Comparison of ENCODE assay signal across 10 cellular contexts in genomic region chr1:12761781-12762180, GRCh38. TPM values are rescaled to one million over a fixed set of nuclear protein-coding genes. Genes with fewer than 3 reads are reported as not detected.
"Had no signal": no experiment of that assay in that cellular context is flagged by ENCODE, and none has a peak within 500 bp of the region (broad histone marks: within the 10 kb centered on the region; RNA-seq: fewer than 3 reads in every experiment).

No MANE protein-coding gene starts in this region.

- H3K4me3 Mint-ChIP-seq: IgD-negative memory B cell had no signal

- DNase-seq: IMR-90, KBM-7, KG1 had no signal

- H3K27ac ChIP-seq: HL-60 had no signal

- H3K4me3 ChIP-seq: K562 had no signal

- FAIRE-seq: HepG2, HTR-8/SVneo, K562 had no signal

- ATAC-seq: HepG2, K562 had no signal

- H3K4me1 Mint-ChIP-seq: IgD-negative memory B cell had no signal

- H3K36me3 Mint-ChIP-seq: IgD-negative memory B cell had no signal

- H3K27ac Mint-ChIP-seq: IgD-negative memory B cell had no signal

RNA-seq across cellular contexts. Expression of gene PRAMEF12, which starts 11.8 kb away (rescaled TPM):
- total RNA-seq: HepG2, HT-29, HT1080, IMR-90, K562 had no signal
- polyA plus RNA-seq: HepG2, IgD-negative memory B cell, IMR-90, K562 had no signal

RNA-seq across cellular contexts. Expression of gene CFAP107, which starts 15.8 kb away (rescaled TPM):
- total RNA-seq: HepG2, HT-29, HT1080, IMR-90, K562 had no signal
- polyA plus RNA-seq: HepG2, IgD-negative memory B cell, IMR-90 had no signal

RNA-seq across cellular contexts. Expression of gene PRAMEF1, which starts 29.4 kb away (rescaled TPM):
- total RNA-seq: HepG2, HT-29, HT1080, IMR-90, K562 had no signal
- polyA plus RNA-seq: HepG2, IgD-negative memory B cell, IMR-90, K562 had no signal

RNA-seq across cellular contexts. Expression of gene AADACL3, which starts 45.9 kb away (rescaled TPM):
- total RNA-seq: HepG2, HT-29, HT1080, IMR-90, K562 had no signal
- polyA plus RNA-seq: HepG2, IgD-negative memory B cell, IMR-90, K562 had no signal
